ENCODE assay signal across 21 cellular contexts in the genomic region with DNA sequence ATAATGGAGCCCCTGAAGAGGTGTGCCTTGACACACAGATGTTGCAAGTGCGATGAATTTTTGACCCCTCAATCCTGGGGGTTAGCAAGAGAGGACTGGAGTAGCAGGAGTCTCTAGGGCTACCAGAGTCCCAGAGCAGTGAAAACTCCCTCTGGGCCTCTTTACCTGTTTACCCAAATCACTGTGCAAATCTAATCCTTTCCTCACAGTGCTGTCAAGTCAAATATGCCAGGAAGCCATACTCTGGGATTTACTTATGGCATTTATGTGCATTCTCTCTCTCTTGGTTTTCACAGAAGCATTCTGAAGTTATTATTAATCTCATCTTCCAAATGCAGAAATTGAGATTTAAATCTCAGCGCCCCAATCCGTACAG.
DNase-seq lines count a peak whose midpoint lies in the region; ATAC-seq and TF ChIP-seq lines count a peak whose summit lies in the region.
"Had no signal": no experiment of that assay in that cellular context is flagged by ENCODE, and none has a peak within 500 bp of the region (broad histone marks: within the 10 kb centered on the region; RNA-seq: fewer than 3 reads in every experiment).

No MANE protein-coding gene starts in this region.

- no peak for TF ChIP-seq CTCF in GM23338 (conservative IDR thresholded peaks at IDR 0.05; ENCODE audit: low read depth in 2 of 2)
- no peak for TF ChIP-seq CTCF in ascending aorta (IDR thresholded peaks at IDR 0.05)
- no peak for TF ChIP-seq CTCF in tibial nerve (IDR thresholded peaks at IDR 0.05)

- H3K9me3 ChIP-seq in ascending aorta (no peaks in the 10 kb centered on the region), mesodermal cell (ENCODE audit: control insufficient read depth, low read length) (no peaks in the 10 kb centered on the region), tibial nerve (no peaks in the 10 kb centered on the region)
- H3K9me3 ChIP-seq: Caco-2 had no signal

- no peak for TF ChIP-seq POLR2A in tibial nerve (IDR thresholded peaks at IDR 0.05)

- H3K27ac Mint-ChIP-seq in GM23338: no peak overlapping the region
- H3K27ac Mint-ChIP-seq: B cell; CD8-positive, alpha-beta T cell had no signal

- DNase-seq in GM23338 (ENCODE audit: low spot score): no peak
- no peak for DNase-seq in ascending aorta (ENCODE audit: low spot score in 2 of 2)
- DNase-seq in tibial nerve (ENCODE audit: low spot score in 2 of 2): no peak
- no peak for DNase-seq in epidermal melanocyte (ENCODE audit: insufficient read length, low spot score)
- DNase-seq: Caco-2; CD8-positive, alpha-beta T cell; DMS 273 treated with DMSO at 0.1 percent for 48 hours; DMS79; GDM1; KBM-7; NCI-H2029; NCI-H446 treated with DMSO at 0.1 percent for 48 hours; RPMI8226; SHP77 had no signal

- no peaks in the 10 kb centered on the region for H3K79me2 ChIP-seq in GM23338 (replicated peaks; ENCODE audit: insufficient read depth)

- no peaks in the 10 kb centered on the region for H3K36me3 Mint-ChIP-seq in GM23338 (ENCODE audit: low read depth)
- H3K36me3 Mint-ChIP-seq: CD8-positive, alpha-beta T cell had no signal

- 100% methylated on average over 2 to 3 of the region's 3 CpGs for WGBS in mesodermal cell (ENCODE audit: insufficient coverage in 2 of 2), 2 experiments
- WGBS in tibial nerve, 2 donors: 66 to 80% methylated on average over 3 of the region's 3 CpGs

- no peak overlapping the region for H3K4me2 ChIP-seq in GM23338

- no peak overlapping the region for H3K4me3 Mint-ChIP-seq in GM23338
- H3K4me3 Mint-ChIP-seq: B cell; CD8-positive, alpha-beta T cell had no signal

- H3K4me1 Mint-ChIP-seq in GM23338: peaks cover 8% of the 10 kb centered on the region

- intact Hi-C loops in ascending aorta (cut with DNase I): no loop called here

- TF ChIP-seq EP300 in tibial nerve (IDR thresholded peaks at IDR 0.05): no peak

- H3K4me3 ChIP-seq in GM23338 (no peak overlapping the region), ascending aorta (no peak overlapping the region), mesodermal cell (ENCODE audit: extremely low read depth, insufficient read depth, low read length, poor library complexity, severe bottlenecking) (no peak overlapping the region), tibial nerve (no peak overlapping the region)
- H3K4me3 ChIP-seq: GM12878, MG63 had no signal

- no peaks in the 10 kb centered on the region for H3K27me3 Mint-ChIP-seq in GM23338 (ENCODE audit: insufficient read depth, low read depth, poor library complexity)

- no peaks in the 10 kb centered on the region for H4K20me1 ChIP-seq in GM23338 (replicated peaks; ENCODE audit: insufficient read depth)

- H2AFZ ChIP-seq in GM23338: peak overlapping the region; percentile 52

- H3K36me3 ChIP-seq in GM23338 (ENCODE audit: insufficient read depth) (no peaks in the 10 kb centered on the region), ascending aorta (no peaks in the 10 kb centered on the region), mesodermal cell (ENCODE audit: control insufficient read depth, insufficient read depth, low read length) (no peaks in the 10 kb centered on the region), tibial nerve (no peaks in the 10 kb centered on the region)
- H3K36me3 ChIP-seq: MG63 had no signal

- H3K27ac ChIP-seq in GM23338 (ENCODE audit: low read depth) (no peak overlapping the region), ascending aorta (peak overlapping the region; percentile 84 to 89), mesodermal cell (ENCODE audit: low read depth, low read length, severe bottlenecking) (peak overlapping the region; percentile 66), temporal lobe (ENCODE audit: low read depth, low read length) (peak overlapping the region; percentile 57), tibial nerve (no peak overlapping the region)

- H3K4me1 ChIP-seq in GM23338 (ENCODE audit: insufficient read depth) (peaks cover 4% of the 10 kb centered on the region; the same call in 1 of the 2 replicates), ascending aorta (peaks cover 22 to 39% of the 10 kb centered on the region in 2 donors), mesodermal cell (ENCODE audit: control insufficient read depth, insufficient read depth, low read length, poor library complexity, severe bottlenecking) (peaks cover 13% of the 10 kb centered on the region), tibial nerve (peaks cover 0 to 19% (median 0%) of the 10 kb centered on the region in 4 donors)

- H3F3A ChIP-seq in GM23338 (replicated peaks; ENCODE audit: low read depth): no peaks in the 10 kb centered on the region

- no peaks in the 10 kb centered on the region for H3K9me3 Mint-ChIP-seq in GM23338
- H3K9me3 Mint-ChIP-seq: CD8-positive, alpha-beta T cell had no signal

- no peak for ATAC-seq in GM23338
- no peak for ATAC-seq in HG03139 (IDR thresholded peaks at IDR 0.05; ENCODE audit: unreplicated experiment)
- ATAC-seq: CD8-positive, alpha-beta T cell; GM12878; HCT116 had no signal

- H3K9me2 ChIP-seq in GM23338 (ENCODE audit: insufficient read depth): peaks cover 3% of the 10 kb centered on the region; the same call in 1 of the 2 replicates

- H3K27me3 ChIP-seq in GM23338 (ENCODE audit: insufficient read depth): no peaks in the 10 kb centered on the region
- H3K27me3 ChIP-seq in ascending aorta: no peaks in the 10 kb centered on the region
- H3K27me3 ChIP-seq in tibial nerve: no peaks in the 10 kb centered on the region
- H3K27me3 ChIP-seq: MG63 had no signal

TF ChIP-seq in GM23338, 12 proteins besides CTCF, POLR2A, EP300 and RAD21 (continues in another document):
- TF ChIP-seq ZNF114 (CRISPR knock-in tag; IDR thresholded peaks at IDR 0.05) (no peak), ZNF331 (CRISPR knock-in tag; IDR thresholded peaks at IDR 0.05; ENCODE audit: low read depth) (no peak), EZH2 (IDR thresholded peaks at IDR 0.05; ENCODE audit: low read depth, unreplicated experiment) (no peak), NANOG (IDR thresholded peaks at IDR 0.05; ENCODE audit: borderline replicate concordance) (no peak), JUNB (IDR thresholded peaks at IDR 0.05; ENCODE audit: unreplicated experiment) (no peak)
- TF ChIP-seq, protein P1, sequence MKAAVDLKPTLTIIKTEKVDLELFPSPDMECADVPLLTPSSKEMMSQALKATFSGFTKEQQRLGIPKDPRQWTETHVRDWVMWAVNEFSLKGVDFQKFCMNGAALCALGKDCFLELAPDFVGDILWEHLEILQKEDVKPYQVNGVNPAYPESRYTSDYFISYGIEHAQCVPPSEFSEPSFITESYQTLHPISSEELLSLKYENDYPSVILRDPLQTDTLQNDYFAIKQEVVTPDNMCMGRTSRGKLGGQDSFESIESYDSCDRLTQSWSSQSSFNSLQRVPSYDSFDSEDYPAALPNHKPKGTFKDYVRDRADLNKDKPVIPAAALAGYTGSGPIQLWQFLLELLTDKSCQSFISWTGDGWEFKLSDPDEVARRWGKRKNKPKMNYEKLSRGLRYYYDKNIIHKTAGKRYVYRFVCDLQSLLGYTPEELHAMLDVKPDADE (IDR thresholded peaks at IDR 0.05): no peak
- TF ChIP-seq, protein P2, sequence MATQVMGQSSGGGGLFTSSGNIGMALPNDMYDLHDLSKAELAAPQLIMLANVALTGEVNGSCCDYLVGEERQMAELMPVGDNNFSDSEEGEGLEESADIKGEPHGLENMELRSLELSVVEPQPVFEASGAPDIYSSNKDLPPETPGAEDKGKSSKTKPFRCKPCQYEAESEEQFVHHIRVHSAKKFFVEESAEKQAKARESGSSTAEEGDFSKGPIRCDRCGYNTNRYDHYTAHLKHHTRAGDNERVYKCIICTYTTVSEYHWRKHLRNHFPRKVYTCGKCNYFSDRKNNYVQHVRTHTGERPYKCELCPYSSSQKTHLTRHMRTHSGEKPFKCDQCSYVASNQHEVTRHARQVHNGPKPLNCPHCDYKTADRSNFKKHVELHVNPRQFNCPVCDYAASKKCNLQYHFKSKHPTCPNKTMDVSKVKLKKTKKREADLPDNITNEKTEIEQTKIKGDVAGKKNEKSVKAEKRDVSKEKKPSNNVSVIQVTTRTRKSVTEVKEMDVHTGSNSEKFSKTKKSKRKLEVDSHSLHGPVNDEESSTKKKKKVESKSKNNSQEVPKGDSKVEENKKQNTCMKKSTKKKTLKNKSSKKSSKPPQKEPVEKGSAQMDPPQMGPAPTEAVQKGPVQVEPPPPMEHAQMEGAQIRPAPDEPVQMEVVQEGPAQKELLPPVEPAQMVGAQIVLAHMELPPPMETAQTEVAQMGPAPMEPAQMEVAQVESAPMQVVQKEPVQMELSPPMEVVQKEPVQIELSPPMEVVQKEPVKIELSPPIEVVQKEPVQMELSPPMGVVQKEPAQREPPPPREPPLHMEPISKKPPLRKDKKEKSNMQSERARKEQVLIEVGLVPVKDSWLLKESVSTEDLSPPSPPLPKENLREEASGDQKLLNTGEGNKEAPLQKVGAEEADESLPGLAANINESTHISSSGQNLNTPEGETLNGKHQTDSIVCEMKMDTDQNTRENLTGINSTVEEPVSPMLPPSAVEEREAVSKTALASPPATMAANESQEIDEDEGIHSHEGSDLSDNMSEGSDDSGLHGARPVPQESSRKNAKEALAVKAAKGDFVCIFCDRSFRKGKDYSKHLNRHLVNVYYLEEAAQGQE (IDR thresholded peaks at IDR 0.05; ENCODE audit: unreplicated experiment): no peak

Comparison
In these comparisons a context has a peak if more than half of its experiments do, and no peak if none do; other contexts are left out.
1. H3K27ac ChIP-seq: peak in ascending aorta (2 of 2), mesodermal cell (single experiment) and temporal lobe (single experiment); none in GM23338 (single experiment) and tibial nerve (0 of 4).